ENCODE assay signal across 32 cellular contexts in genomic region chr15:59654043-59654442, GRCh38. TPM values are rescaled to one million over a fixed set of nuclear protein-coding genes. Genes with fewer than 3 reads are reported as not detected.
"Had no signal": no experiment of that assay in that cellular context is flagged by ENCODE, and none has a peak within 500 bp of the region (broad histone marks: within the 10 kb centered on the region; RNA-seq: fewer than 3 reads in every experiment).

No MANE protein-coding gene starts in this region.

- H3K4me3 Mint-ChIP-seq: activated CD4-positive, alpha-beta memory T cell treated with anti-CD3 and anti-CD28 coated beads, Interleukin-2, amount 10 ng/mL, durations not matched to agents 7 days and 5 days; activated naive CD4-positive, alpha-beta T cell treated with anti-CD3 and anti-CD28 coated beads, Interleukin-2, amount 50 U/mL, for 24 hours; activated naive CD8-positive, alpha-beta T cell treated with anti-CD3 and anti-CD28 coated beads, Interleukin-2, amount 50 U/mL, for 24 hours; activated T-cell treated with anti-CD3 and anti-CD28 coated beads, Interleukin-2, amount 50 U/mL, for 24 hours; nephron; stimulated activated naive CD8-positive, alpha-beta T cell treated with anti-CD3 and anti-CD28 coated beads, Interleukin-15, Interleukin-2, amounts not matched to agents 100 ng/mL and 50 ng/mL, for 24 hours; type B pancreatic cell had no signal

- DNase-seq: activated CD4-positive, alpha-beta memory T cell treated with anti-CD3 and anti-CD28 coated beads, Interleukin-2, amount 10 ng/mL, durations not matched to agents 7 days and 5 days; activated CD4-positive, alpha-beta T cell treated with anti-CD3 and anti-CD28 coated beads for 48 hours; activated CD8-positive, alpha-beta memory T cell treated with anti-CD3 and anti-CD28 coated beads, Interleukin-2, amount 50 U/mL, for 48 hours; activated gamma-delta T cell treated with Interleukin-2 at 50 U/mL for 16 hours; activated naive CD8-positive, alpha-beta T cell treated with anti-CD3 and anti-CD28 coated beads, Interleukin-2, amount 50 U/mL, for 24 hours; activated T-cell treated with anti-CD3 and anti-CD28 coated beads, Interleukin-2, amount 50 U/mL, for 24 hours; amygdala; central memory CD4-positive, alpha-beta T cell; foreskin fibroblast; head of caudate nucleus; hippocampal formation; kidney; left colon; mammary epithelial cell; ovary; retina; stimulated activated CD4-positive, alpha-beta T cell treated with anti-CD3 and anti-CD28 coated beads, Interleukin-12 subunit alpha, Interleukin-12 subunit beta, amount 100 ng/mL, for 4 hours; stimulated activated CD4-positive, alpha-beta T cell treated with anti-CD3 and anti-CD28 coated beads, Interleukin-4, amount 100 ng/mL, for 1 hour; WERI-Rb-1 had no signal

- H3K4me3 ChIP-seq: breast epithelium, ovary, prostate gland, skin epidermis, thoracic aorta, vagina had no signal

- H3K27ac Mint-ChIP-seq: activated CD4-positive, alpha-beta memory T cell treated with anti-CD3 and anti-CD28 coated beads, Interleukin-2, amount 10 ng/mL, durations not matched to agents 7 days and 5 days; activated naive CD4-positive, alpha-beta T cell treated with anti-CD3 and anti-CD28 coated beads, Interleukin-2, amount 50 U/mL, for 24 hours; activated naive CD8-positive, alpha-beta T cell treated with anti-CD3 and anti-CD28 coated beads, Interleukin-2, amount 50 U/mL, for 24 hours; activated T-cell treated with anti-CD3 and anti-CD28 coated beads, Interleukin-2, amount 50 U/mL, for 24 hours; nephron; stimulated activated naive CD8-positive, alpha-beta T cell treated with anti-CD3 and anti-CD28 coated beads, Interleukin-15, Interleukin-2, amounts not matched to agents 100 ng/mL and 50 ng/mL, for 24 hours; type B pancreatic cell had no signal

- H3K27ac ChIP-seq: breast epithelium, ovary, prostate gland, skin epidermis, thoracic aorta, vagina, WERI-Rb-1 had no signal

- H3K4me1 Mint-ChIP-seq: nephron had no signal

- H3K27me3 ChIP-seq: breast epithelium, ovary, vagina had no signal

- H3K9me3 ChIP-seq: breast epithelium, ovary, prostate gland, thoracic aorta, vagina had no signal

- H3K36me3 ChIP-seq: breast epithelium, ovary, prostate gland had no signal

- H3K27me3 Mint-ChIP-seq: activated CD4-positive, alpha-beta memory T cell treated with anti-CD3 and anti-CD28 coated beads, Interleukin-2, amount 10 ng/mL, durations not matched to agents 7 days and 5 days; activated naive CD4-positive, alpha-beta T cell treated with anti-CD3 and anti-CD28 coated beads, Interleukin-2, amount 50 U/mL, for 24 hours; activated naive CD8-positive, alpha-beta T cell treated with anti-CD3 and anti-CD28 coated beads, Interleukin-2, amount 50 U/mL, for 24 hours; activated T-cell treated with anti-CD3 and anti-CD28 coated beads, Interleukin-2, amount 50 U/mL, for 24 hours; stimulated activated naive CD8-positive, alpha-beta T cell treated with anti-CD3 and anti-CD28 coated beads, Interleukin-15, Interleukin-2, amounts not matched to agents 100 ng/mL and 50 ng/mL, for 24 hours; type B pancreatic cell had no signal

- ATAC-seq: activated CD4-positive, CD25-positive, alpha-beta regulatory T cell treated with anti-CD3 and anti-CD28 coated beads, Interleukin-2, amount 50 U/mL, for 24 hours; activated naive CD8-positive, alpha-beta T cell treated with anti-CD3 and anti-CD28 coated beads, Interleukin-2, amount 50 U/mL, for 24 hours; esophagus mucosa; left colon; sciatic nerve had no signal

- H3K9me3 Mint-ChIP-seq: activated naive CD4-positive, alpha-beta T cell treated with anti-CD3 and anti-CD28 coated beads, Interleukin-2, amount 50 U/mL, for 24 hours; activated naive CD8-positive, alpha-beta T cell treated with anti-CD3 and anti-CD28 coated beads, Interleukin-2, amount 50 U/mL, for 24 hours; stimulated activated naive CD8-positive, alpha-beta T cell treated with anti-CD3 and anti-CD28 coated beads, Interleukin-15, Interleukin-2, amounts not matched to agents 100 ng/mL and 50 ng/mL, for 24 hours; type B pancreatic cell had no signal

RNA-seq across cellular contexts. Expression of gene GCNT3, which starts 42.5 kb away (rescaled TPM):
- total RNA-seq: activated CD4-positive, alpha-beta memory T cell treated with anti-CD3 and anti-CD28 coated beads, Interleukin-2, amount 10 ng/mL, durations not matched to agents 7 days and 5 days; sciatic nerve; subcutaneous adipose tissue had no signal
